In the genomic region with DNA sequence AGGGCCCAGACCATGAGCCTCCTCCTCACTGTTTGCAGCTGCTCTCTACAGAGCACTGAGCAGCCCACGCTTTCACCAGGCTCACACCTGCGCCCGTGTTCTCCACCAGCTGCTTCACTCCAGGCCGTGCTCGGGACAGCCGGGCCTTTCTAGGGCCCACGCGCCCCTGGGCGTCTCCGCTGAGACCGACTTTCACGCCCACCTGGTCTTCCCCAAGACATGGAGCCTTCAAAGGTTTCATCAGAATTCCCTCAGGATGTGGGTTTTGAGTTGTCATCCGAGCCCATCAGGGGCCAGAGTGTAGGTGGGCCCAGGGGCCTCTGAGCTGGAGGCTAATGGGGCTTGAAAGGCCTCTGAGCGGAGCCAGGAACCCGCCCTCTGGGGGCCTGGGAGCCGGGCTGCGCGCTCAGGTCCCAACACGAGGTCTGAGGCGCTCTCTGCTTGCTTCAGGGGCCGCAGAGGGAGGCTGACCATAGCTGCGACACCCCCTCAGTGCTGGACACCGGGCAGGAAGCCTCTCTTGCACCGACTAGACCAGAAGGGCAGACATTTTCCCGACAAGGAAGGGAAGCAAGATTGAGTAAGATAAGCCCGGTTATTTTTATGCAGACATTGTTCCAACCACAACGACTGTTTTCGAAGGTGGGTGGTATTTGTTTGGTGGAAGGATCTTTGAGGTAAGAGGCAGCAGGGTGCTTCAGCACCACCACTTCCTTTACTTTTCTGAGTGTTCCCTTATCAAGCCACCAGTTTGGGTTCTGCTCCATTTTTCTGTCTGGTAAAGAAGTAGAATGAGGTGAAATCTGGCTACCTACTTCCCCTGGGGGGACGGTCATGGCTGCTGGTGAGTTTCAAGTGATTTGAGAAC, we compare ENCODE assay signal across 9 cellular contexts.
DNase-seq lines count a peak whose midpoint lies in the region; ATAC-seq, FAIRE-seq and TF ChIP-seq lines count a peak whose summit lies in the region.
"Had no signal": no experiment of that assay in that cellular context is flagged by ENCODE, and none has a peak within 500 bp of the region (broad histone marks: within the 10 kb centered on the region; RNA-seq: fewer than 3 reads in every experiment).

No MANE protein-coding gene starts in this region.

- no peaks in the 10 kb centered on the region for H3K4me1 ChIP-seq in BE2C

- no peaks in the 10 kb centered on the region for H3K36me3 ChIP-seq in BE2C

- POLR2A ChIA-PET in WTC11 (lab: Charles Lee), result no interaction called here

- ATAC-seq in HG03025 (IDR thresholded peaks at IDR 0.05; ENCODE audit: low FRiP score, unreplicated experiment) (peak; percentile 57), WTC11 (peak; percentile 63)
- ATAC-seq in effector memory CD8-positive, alpha-beta T cell (replicated peaks), result peak; percentile 84

- TF ChIP-seq POLR2A in GM18951 (IDR thresholded peaks at IDR 0.05; ENCODE audit: extremely low read depth, insufficient read depth, insufficient read length), result peak; percentile 40

- H3K27me3 ChIP-seq in BE2C, result no peaks in the 10 kb centered on the region

- DNase-seq in WTC11 (ENCODE audit: low spot score) (no peak), SIG-M5 treated with dmso at 0.1 percent for 504 hours (lab: John Stamatoyannopoulos, UW; ENCODE audit: unreplicated experiment) (no peak), D721Med (ENCODE audit: insufficient read length, low spot score) (no peak), BE2C (no peak)
- DNase-seq in effector memory CD8-positive, alpha-beta T cell, result peak; percentile 8 to 17 (median 13)
- peak in 5 of 6 experiments; percentile 14 to 76 (median 71) for DNase-seq in stimulated activated naive CD4-positive, alpha-beta T cell (lab: John Stamatoyannopoulos, UW)

- TF ChIP-seq CTCF in WTC11 (IDR thresholded peaks at IDR 0.05) (no peak), D721Med (IDR thresholded peaks at IDR 0.05; ENCODE audit: insufficient read depth, missing control alignments) (no peak), BE2C (IDR thresholded peaks at IDR 0.05; ENCODE audit: low read depth, low read length) (no peak)

- no peaks in the 10 kb centered on the region for H3K36me3 Mint-ChIP-seq in WTC11
- no peaks in the 10 kb centered on the region for H3K36me3 Mint-ChIP-seq in effector memory CD8-positive, alpha-beta T cell (ENCODE audit: insufficient read depth)

- H3K9me3 ChIP-seq in BE2C, result no peaks in the 10 kb centered on the region

- no peak for FAIRE-seq in D721Med (lab: Jason Lieb, UNC)
- FAIRE-seq: keratinocyte had no signal

- in situ Hi-C loops in GM18951 (cut with MboI; ENCODE audit: low sequenced_read_pairs, unreplicated experiment), result no loop called here

- H3K27ac Mint-ChIP-seq in WTC11, result no peak overlapping the region; the same call in 1 of the 2 replicates
- peak overlapping the region; percentile 88 to 95 for H3K27ac Mint-ChIP-seq in effector memory CD8-positive, alpha-beta T cell

- H3K4me3 Mint-ChIP-seq in WTC11, result no peak overlapping the region
- H3K4me3 Mint-ChIP-seq in effector memory CD8-positive, alpha-beta T cell, result peak overlapping the region; percentile 69 to 75

- H3K4me1 Mint-ChIP-seq in WTC11, result peaks cover 24% of the 10 kb centered on the region
- peaks cover 30 to 34% of the 10 kb centered on the region in 2 donors for H3K4me1 Mint-ChIP-seq in effector memory CD8-positive, alpha-beta T cell (ENCODE audit: low read depth in 2 of 2)

- H3K27me3 Mint-ChIP-seq in WTC11 (ENCODE audit: low read depth), result peaks cover 5% of the 10 kb centered on the region
- H3K27me3 Mint-ChIP-seq in effector memory CD8-positive, alpha-beta T cell, result no peaks in the 10 kb centered on the region

- H3K9me3 Mint-ChIP-seq in WTC11, result no peaks in the 10 kb centered on the region
- no peaks in the 10 kb centered on the region for H3K9me3 Mint-ChIP-seq in effector memory CD8-positive, alpha-beta T cell

- no peak overlapping the region for H3K4me3 ChIP-seq in BE2C (ENCODE audit: low read depth, low read length)

- CTCF ChIA-PET in WTC11 (lab: Charles Lee), result interaction anchor here (0.6 to 1.5 kb wide), 6 partner anchors 10 to 128 kb away, joined by 3 to 5 read pairs (median 3); no protein-coding TSS in a partner anchor

TF ChIP-seq in WTC11, 78 proteins besides CTCF, POLR2A, EP300 and RAD21:
- no peak for TF ChIP-seq CREM (CRISPR knock-in tag; IDR thresholded peaks at IDR 0.05)
- TF ChIP-seq, protein P1, sequence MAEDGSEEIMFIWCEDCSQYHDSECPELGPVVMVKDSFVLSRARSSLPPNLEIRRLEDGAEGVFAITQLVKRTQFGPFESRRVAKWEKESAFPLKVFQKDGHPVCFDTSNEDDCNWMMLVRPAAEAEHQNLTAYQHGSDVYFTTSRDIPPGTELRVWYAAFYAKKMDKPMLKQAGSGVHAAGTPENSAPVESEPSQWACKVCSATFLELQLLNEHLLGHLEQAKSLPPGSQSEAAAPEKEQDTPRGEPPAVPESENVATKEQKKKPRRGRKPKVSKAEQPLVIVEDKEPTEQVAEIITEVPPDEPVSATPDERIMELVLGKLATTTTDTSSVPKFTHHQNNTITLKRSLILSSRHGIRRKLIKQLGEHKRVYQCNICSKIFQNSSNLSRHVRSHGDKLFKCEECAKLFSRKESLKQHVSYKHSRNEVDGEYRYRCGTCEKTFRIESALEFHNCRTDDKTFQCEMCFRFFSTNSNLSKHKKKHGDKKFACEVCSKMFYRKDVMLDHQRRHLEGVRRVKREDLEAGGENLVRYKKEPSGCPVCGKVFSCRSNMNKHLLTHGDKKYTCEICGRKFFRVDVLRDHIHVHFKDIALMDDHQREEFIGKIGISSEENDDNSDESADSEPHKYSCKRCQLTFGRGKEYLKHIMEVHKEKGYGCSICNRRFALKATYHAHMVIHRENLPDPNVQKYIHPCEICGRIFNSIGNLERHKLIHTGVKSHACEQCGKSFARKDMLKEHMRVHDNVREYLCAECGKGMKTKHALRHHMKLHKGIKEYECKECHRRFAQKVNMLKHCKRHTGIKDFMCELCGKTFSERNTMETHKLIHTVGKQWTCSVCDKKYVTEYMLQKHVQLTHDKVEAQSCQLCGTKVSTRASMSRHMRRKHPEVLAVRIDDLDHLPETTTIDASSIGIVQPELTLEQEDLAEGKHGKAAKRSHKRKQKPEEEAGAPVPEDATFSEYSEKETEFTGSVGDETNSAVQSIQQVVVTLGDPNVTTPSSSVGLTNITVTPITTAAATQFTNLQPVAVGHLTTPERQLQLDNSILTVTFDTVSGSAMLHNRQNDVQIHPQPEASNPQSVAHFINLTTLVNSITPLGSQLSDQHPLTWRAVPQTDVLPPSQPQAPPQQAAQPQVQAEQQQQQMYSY (CRISPR knock-in tag; IDR thresholded peaks at IDR 0.05), result peak; percentile 60
- TF ChIP-seq ZNF671 (CRISPR knock-in tag; IDR thresholded peaks at IDR 0.05), result no peak
- no peak for TF ChIP-seq TCF7 (CRISPR knock-in tag; IDR thresholded peaks at IDR 0.05; ENCODE audit: low read depth)
- TF ChIP-seq NR3C1 (CRISPR knock-in tag; conservative IDR thresholded peaks at IDR 0.05; ENCODE audit: low read depth), result no peak
- TF ChIP-seq EMX1 (CRISPR knock-in tag; IDR thresholded peaks at IDR 0.05), result no peak
- TF ChIP-seq ZNF263 (CRISPR knock-in tag; IDR thresholded peaks at IDR 0.05; ENCODE audit: low read depth), result no peak
- no peak for TF ChIP-seq SOX15 (CRISPR knock-in tag; IDR thresholded peaks at IDR 0.05)
- TF ChIP-seq NR1H2 (CRISPR knock-in tag; IDR thresholded peaks at IDR 0.05), result no peak
- TF ChIP-seq ZNF317 (CRISPR knock-in tag; IDR thresholded peaks at IDR 0.05; ENCODE audit: borderline replicate concordance, low read depth), result no peak
- TF ChIP-seq, protein P2, sequence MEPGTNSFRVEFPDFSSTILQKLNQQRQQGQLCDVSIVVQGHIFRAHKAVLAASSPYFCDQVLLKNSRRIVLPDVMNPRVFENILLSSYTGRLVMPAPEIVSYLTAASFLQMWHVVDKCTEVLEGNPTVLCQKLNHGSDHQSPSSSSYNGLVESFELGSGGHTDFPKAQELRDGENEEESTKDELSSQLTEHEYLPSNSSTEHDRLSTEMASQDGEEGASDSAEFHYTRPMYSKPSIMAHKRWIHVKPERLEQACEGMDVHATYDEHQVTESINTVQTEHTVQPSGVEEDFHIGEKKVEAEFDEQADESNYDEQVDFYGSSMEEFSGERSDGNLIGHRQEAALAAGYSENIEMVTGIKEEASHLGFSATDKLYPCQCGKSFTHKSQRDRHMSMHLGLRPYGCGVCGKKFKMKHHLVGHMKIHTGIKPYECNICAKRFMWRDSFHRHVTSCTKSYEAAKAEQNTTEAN (CRISPR knock-in tag; IDR thresholded peaks at IDR 0.05), result no peak
- TF ChIP-seq ZNF138 (CRISPR knock-in tag; conservative IDR thresholded peaks at IDR 0.05), result 0 out of 2 replicates have a peak, but pooled peaks have one; percentile 32
- no peak for TF ChIP-seq IRF2 (CRISPR knock-in tag; IDR thresholded peaks at IDR 0.05; ENCODE audit: borderline replicate concordance, low read depth)
- TF ChIP-seq ELF4 (CRISPR knock-in tag; IDR thresholded peaks at IDR 0.05; ENCODE audit: low read depth), result no peak
- TF ChIP-seq, protein P3, sequence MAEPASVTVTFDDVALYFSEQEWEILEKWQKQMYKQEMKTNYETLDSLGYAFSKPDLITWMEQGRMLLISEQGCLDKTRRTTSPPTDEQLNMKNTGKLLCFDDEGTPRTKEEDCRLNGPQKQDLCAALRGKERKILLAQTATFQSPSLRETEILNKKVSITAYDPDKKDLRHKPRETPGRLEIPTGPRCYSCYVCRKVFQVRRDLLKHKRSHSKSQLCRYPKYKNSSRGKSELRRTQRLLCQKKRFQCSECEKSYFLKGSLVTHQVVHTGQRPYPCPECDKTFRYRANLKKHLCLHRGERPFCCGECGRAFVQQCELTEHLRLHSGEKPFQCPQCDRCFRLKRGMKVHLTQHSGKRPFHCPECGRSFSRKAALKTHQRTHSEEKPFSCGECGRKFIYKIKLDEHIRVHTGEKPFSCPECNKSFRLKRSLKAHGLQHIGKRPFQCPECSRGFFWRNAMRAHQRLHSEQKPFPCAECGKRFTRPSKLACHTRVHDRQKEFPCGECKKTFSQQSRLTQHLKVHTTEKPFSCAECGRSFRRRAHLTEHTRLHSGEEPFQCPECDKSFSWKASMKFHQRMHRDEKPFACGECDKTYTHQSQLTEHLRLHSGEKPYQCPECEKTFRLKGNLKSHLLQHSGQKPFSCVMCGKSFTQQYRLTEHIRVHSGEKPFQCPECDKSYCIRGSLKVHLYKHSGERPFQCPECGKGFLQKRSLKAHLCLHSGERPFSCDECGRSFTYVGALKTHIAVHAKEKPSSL (CRISPR knock-in tag; conservative IDR thresholded peaks at IDR 0.05), result no peak

Comparison
In these comparisons a context has a peak if more than half of its experiments do, and no peak if none do; other contexts are left out.
1. DNase-seq: peak in effector memory CD8-positive, alpha-beta T cell (3 of 3) and stimulated activated naive CD4-positive, alpha-beta T cell (5 of 6); none in WTC11 (single experiment), SIG-M5 treated with dmso at 0.1 percent for 504 hours (single experiment), D721Med (single experiment) and BE2C (single experiment).
2. Peak in every context shown above with its lines, with median percentiles within 50 percentile points of each other: ATAC-seq.